In genomic region chr1:84143796-84144565, GRCh38 we compare ENCODE assay signal across 8 cellular contexts. TPM values are rescaled to one million over a fixed set of nuclear protein-coding genes. Genes with fewer than 3 reads are reported as not detected.
DNase-seq lines count a peak whose midpoint lies in the region; ATAC-seq, FAIRE-seq and TF ChIP-seq lines count a peak whose summit lies in the region.

Gene PRKACB, plus strand, starts transcription at chr1:84144271. Its CDS starts 91 bp downstream, at chr1:84144362.

- no peak within 1 kb of the TSS for H2BK20ac ChIP-seq in H1 (ENCODE audit: low read length)

- no peaks in the 10 kb centered on the region for H3K23me2 ChIP-seq in H1 (ENCODE audit: low read depth, low read length)

- H3K79me1 ChIP-seq in H1 (ENCODE audit: low read depth, low read length): no peaks in the 10 kb centered on the region

- POLR2A ChIA-PET in A673 (lab: Charles Lee; ENCODE audit: low non-redundant PET): interaction anchor here (0.6 kb wide), 1 partner anchor 526 kb away, joined by 5 read pairs; no protein-coding TSS in a partner anchor
- POLR2A ChIA-PET in H1 (lab: Charles Lee; ENCODE audit: partially characterized antibody): no interaction called here
- POLR2A ChIA-PET in Caco-2 (lab: Charles Lee): no interaction called here

- no peaks in the 10 kb centered on the region for H3K9me3 ChIP-seq in A673 (ENCODE audit: low read depth, low read length, poor library complexity, severe bottlenecking)
- H3K9me3 ChIP-seq in H1 (ENCODE audit: insufficient read depth in 2 of 2, low read depth in 1 of 2, low read length in 1 of 2): no peaks in the 10 kb centered on the region
- no peaks in the 10 kb centered on the region for H3K9me3 ChIP-seq in Caco-2

- H4K20me1 ChIP-seq in H1 (replicated peaks in 1 of 2; ENCODE audit: control insufficient read depth in 1 of 2, insufficient read depth in 2 of 2, low read length in 2 of 2): no peaks in the 10 kb centered on the region

- H3K14ac ChIP-seq in H1 (ENCODE audit: insufficient read length): no peak within 1 kb of the TSS

- H3K4me3 Mint-ChIP-seq in naive B cell (peak within 1 kb of the TSS; percentile 80 to 97 (median 91)), Caco-2 (ENCODE audit: unreplicated experiment) (no peak within 1 kb of the TSS)

- H3K36me3 ChIP-seq in A673 (ENCODE audit: insufficient read depth, low read length, poor library complexity, severe bottlenecking) (no peaks in the 10 kb centered on the region), H1 (ENCODE audit: control insufficient read depth in 2 of 4, insufficient read depth in 4 of 4, low read length in 3 of 4) (no peaks in the 10 kb centered on the region), Caco-2 (ENCODE audit: control insufficient read depth, insufficient read depth, low read length) (no peaks in the 10 kb centered on the region)

- H3K4me1 Mint-ChIP-seq in naive B cell (peaks cover 25 to 40% (median 37%) of the 10 kb centered on the region in 3 donors), Caco-2 (ENCODE audit: low read depth, unreplicated experiment) (no peaks in the 10 kb centered on the region)

- H3K27me3 ChIP-seq in A673 (replicated peaks; ENCODE audit: insufficient read depth, low read depth, low read length, poor library complexity): no peaks in the 10 kb centered on the region
- H3K27me3 ChIP-seq in H1 (replicated peaks in 1 of 4; ENCODE audit: control insufficient read depth in 3 of 4, extremely low read depth in 1 of 4, insufficient read depth in 3 of 4, low read length in 3 of 4): no peaks in the 10 kb centered on the region
- H3K27me3 ChIP-seq in Caco-2 (replicated peaks; ENCODE audit: control insufficient read depth, insufficient read depth, low read length): no peaks in the 10 kb centered on the region

- no peak for FAIRE-seq in H1 (lab: Jason Lieb, UNC)

- H3K4ac ChIP-seq in H1 (replicated peaks; ENCODE audit: insufficient read length, low read depth, low read length): no peak within 1 kb of the TSS

- H2BK15ac ChIP-seq in H1 (ENCODE audit: low read length): no peak within 1 kb of the TSS

- DNase-seq in A673 (ENCODE audit: low spot score) (peak; percentile 72), SIG-M5 (lab: John Stamatoyannopoulos, UW) (peak; percentile 29), H1 (ENCODE audit: low read depth in 1 of 2, low spot score in 2 of 2) (no peak), naive B cell (peak; percentile 33), Caco-2 (no peak), DMS 273 (lab: John Stamatoyannopoulos, UW; ENCODE audit: unreplicated experiment) (no peak)

- intact Hi-C loops in A673 (cut with micrococcal nuclease; ENCODE audit: unreplicated experiment): loop anchor here (5.0 kb wide), 3 partner anchors 158 to 608 kb away; partner anchors contain the start of gene SAMD13
- intact Hi-C loops in Caco-2 (cut with micrococcal nuclease; ENCODE audit: unreplicated experiment): loop anchor here (5.0 kb wide), 1 partner anchor 613 kb away; no protein-coding TSS in a partner anchor

- no peak for TF ChIP-seq CTCF in A673 (conservative IDR thresholded peaks at IDR 0.05; ENCODE audit: low read depth, low read length)
- no peak for TF ChIP-seq CTCF in H1 (IDR thresholded peaks at IDR 0.05; ENCODE audit: control extremely low read depth in 1 of 3, insufficient read depth in 1 of 3, low read depth in 1 of 3, low read length in 3 of 3)
- no peak for TF ChIP-seq CTCF in Caco-2 (IDR thresholded peaks at IDR 0.05; ENCODE audit: insufficient read depth in 1 of 2, low read depth in 1 of 2, low read length in 1 of 2, severe bottlenecking in 1 of 2, unreplicated experiment in 1 of 2)

- CTCF ChIA-PET in A673 (lab: Charles Lee) (interaction anchor here (0.7 to 1.4 kb wide), 3 partner anchors 216 to 628 kb away, joined by 3 to 5 read pairs (median 5); no protein-coding TSS in a partner anchor), H1 (lab: Charles Lee; ENCODE audit: partially characterized antibody) (interaction anchor here (0.6 to 1.7 kb wide), 14 partner anchors 9 to 814 kb away, joined by 3 to 7 read pairs (median 3); no protein-coding TSS in a partner anchor), Caco-2 (lab: Charles Lee) (no interaction called here)

- ATAC-seq in GM18868 (IDR thresholded peaks at IDR 0.05; ENCODE audit: unreplicated experiment): peak; percentile 75
- peak; percentile 88 for ATAC-seq in HG03064 (IDR thresholded peaks at IDR 0.05; ENCODE audit: low read depth, unreplicated experiment)
- peak; percentile 86 to 91 for ATAC-seq in naive B cell (ENCODE audit: low read depth in 2 of 2)

- H3K79me2 ChIP-seq in H1 (ENCODE audit: control insufficient read depth in 1 of 2, insufficient read depth in 2 of 2, low read length in 2 of 2): no peaks in the 10 kb centered on the region

- no peak within 1 kb of the TSS for H3K23ac ChIP-seq in H1 (ENCODE audit: insufficient read length)

- H3K18ac ChIP-seq in H1 (ENCODE audit: extremely low read depth, low read length): no peak within 1 kb of the TSS

- H3K27ac Mint-ChIP-seq in naive B cell (peak within 1 kb of the TSS; percentile 76 to 98 (median 92)), Caco-2 (ENCODE audit: unreplicated experiment) (no peak within 1 kb of the TSS)

- H4K8ac ChIP-seq in H1 (ENCODE audit: extremely low read depth, insufficient read depth, low read length): peak within 1 kb of the TSS; percentile 68; the same call in 1 of the 2 replicates

- H2AK5ac ChIP-seq in H1 (ENCODE audit: low read depth, low read length): no peak within 1 kb of the TSS

- H3K27ac ChIP-seq in A673 (ENCODE audit: low read depth, low read length, poor library complexity, severe bottlenecking) (peak within 1 kb of the TSS; percentile 56), H1 (ENCODE audit: low read depth, low read length) (no peak within 1 kb of the TSS)

- 91% methylated on average over 2 of the region's 2 CpGs; no CpG with 5 or more reads in 1 of the 2 experiments for WGBS in H1 (ENCODE audit: extremely low coverage in 1 of 2, insufficient coverage in 1 of 2, insufficient read length in 1 of 2, insufficient replicate concordance in 2 of 2, low coverage in 1 of 2, low lambda C conversion rate in 2 of 2, missing lambda C conversion rate in 1 of 2), 2 experiments

- no peak for TF ChIP-seq POLR2A in H1 (IDR thresholded peaks at IDR 0.05; ENCODE audit: control extremely low read depth in 1 of 2, low read depth in 2 of 2, low read length in 2 of 2)

- no peak within 1 kb of the TSS for H3K56ac ChIP-seq in H1 (replicated peaks; ENCODE audit: insufficient read length, low read depth, low read length)

- no peak within 1 kb of the TSS for H4K91ac ChIP-seq in H1 (replicated peaks; ENCODE audit: insufficient read length, low read length)

- BruUV-seq in A673 (replicated peaks; lab: Mats Ljungman, UMichigan): no TSS peak
- no TSS peak for BruUV-seq in Caco-2 (replicated peaks; lab: Mats Ljungman, UMichigan)

- H2BK120ac ChIP-seq in H1 (replicated peaks; ENCODE audit: low read depth, low read length): no peak within 1 kb of the TSS

- no peak within 1 kb of the TSS for H3K4me2 ChIP-seq in H1 (ENCODE audit: insufficient read depth in 1 of 2, low read depth in 2 of 2, low read length in 2 of 2)

- H3K27me3 Mint-ChIP-seq in naive B cell (no peaks in the 10 kb centered on the region), Caco-2 (ENCODE audit: insufficient read depth, unreplicated experiment) (no peaks in the 10 kb centered on the region)

- TF ChIP-seq RAD21 in H1 (IDR thresholded peaks at IDR 0.05 in 1 of 2, conservative IDR thresholded peaks at IDR 0.05 in 1 of 2; ENCODE audit: low read depth in 2 of 2, low read length in 2 of 2): no peak

- H2AFZ ChIP-seq in H1 (ENCODE audit: low read length): no peak within 1 kb of the TSS

- H3K36me3 Mint-ChIP-seq in naive B cell (no peaks in the 10 kb centered on the region), Caco-2 (ENCODE audit: insufficient read depth, unreplicated experiment) (no peaks in the 10 kb centered on the region)

- H3K4me3 ChIP-seq in A673 (ENCODE audit: low read depth, low read length, poor library complexity, severe bottlenecking): peak within 1 kb of the TSS; percentile 3
- H3K4me3 ChIP-seq in H1 (ENCODE audit: extremely low read depth in 1 of 4, insufficient read depth in 2 of 4, low read depth in 3 of 4, low read length in 4 of 4): no peak within 1 kb of the TSS
- H3K4me3 ChIP-seq in Caco-2 (ENCODE audit: low read depth, low read length): no peak within 1 kb of the TSS

- peaks cover 17% of the 10 kb centered on the region for H3K4me1 ChIP-seq in A673 (ENCODE audit: insufficient read depth, low read length, poor library complexity, severe bottlenecking)
- H3K4me1 ChIP-seq in H1 (replicated peaks in 1 of 4; ENCODE audit: control insufficient read depth in 3 of 4, insufficient read depth in 4 of 4, low read length in 3 of 4): no peaks in the 10 kb centered on the region
- H3K4me1 ChIP-seq in Caco-2: no peaks in the 10 kb centered on the region

- H3K9me3 Mint-ChIP-seq in naive B cell (peaks cover 0 to under 1% (median under 1%) of the 10 kb centered on the region in 7 donors), Caco-2 (ENCODE audit: unreplicated experiment) (no peaks in the 10 kb centered on the region)

- no peak within 1 kb of the TSS for H4K5ac ChIP-seq in H1 (ENCODE audit: insufficient read length, low read depth, low read length)

- H3K9ac ChIP-seq in H1 (replicated peaks in 1 of 4; ENCODE audit: extremely low read depth in 1 of 4, low read depth in 3 of 4, low read length in 3 of 4): no peak within 1 kb of the TSS

- H2BK12ac ChIP-seq in H1 (ENCODE audit: low read depth, low read length): no peak within 1 kb of the TSS

- TF ChIP-seq EP300 in H1 (IDR thresholded peaks at IDR 0.05; ENCODE audit: borderline replicate concordance in 1 of 2, low read depth in 2 of 2, low read length in 2 of 2): no peak

- no peak within 1 kb of the TSS for H2BK5ac ChIP-seq in H1 (ENCODE audit: low read depth, low read length)

TF ChIP-seq in H1, 55 proteins besides CTCF, POLR2A, EP300 and RAD21 (continues in another document):
- TF ChIP-seq RFX5 (IDR thresholded peaks at IDR 0.05; ENCODE audit: borderline replicate concordance, low read depth, low read length): no peak
- TF ChIP-seq TEAD4 (IDR thresholded peaks at IDR 0.05; ENCODE audit: low read depth, low read length): no peak
- TF ChIP-seq HDAC2 (IDR thresholded peaks at IDR 0.05; ENCODE audit: borderline replicate concordance in 1 of 2, low read depth in 2 of 2, low read length in 2 of 2): no peak
- TF ChIP-seq CHD2 (IDR thresholded peaks at IDR 0.05; ENCODE audit: low read length): no peak
- no peak for TF ChIP-seq SP4 (IDR thresholded peaks at IDR 0.05; ENCODE audit: low read length)

RNA-seq across cellular contexts. Expression of gene PRKACB, which starts in this region (rescaled TPM):
- total RNA-seq in A673 (2021) (33.6 and 39.6 TPM in 2 replicates), Caco-2 (2022) (3.2 and 3.4 TPM in 2 replicates)
- total RNA-seq in H1 (2021; fragmentation: NEBNext Ultra II Directional; extraction: Animal tissue kit (Norgen Biotek cat#: 25700)): 28.8 and 31.0 TPM in 2 replicates
- polyA plus RNA-seq in H1 (2011; rRNA removed) (3.9 and 7.8 TPM in 2 replicates), naive B cell (ENCODE audit: low read depth in 6 of 6) (10 to 100 TPM; 58.2 to 87.1 (median 66.4) TPM)
- polyA plus RNA-seq in H1 (2011; cell fraction: cytosol; rRNA removed): 9.1 TPM
- 2.7 TPM for polyA plus RNA-seq in H1 (2011; cell fraction: nucleus; rRNA removed)
- polyA plus RNA-seq in H1 (2012, experiment 1 of 2): 8.0 to 20.6 TPM (median 11.5 TPM) in 4 replicates
- 1.5 TPM for polyA plus RNA-seq in H1 (2012, experiment 2 of 2)
- 12.1 TPM for polyA plus RNA-seq in H1 (2013, experiment 1 of 2)
- 11.0 TPM for polyA plus RNA-seq in H1 (2013, experiment 2 of 2)
- polyA minus RNA-seq in H1 (2011; rRNA and poly(A)+ RNA removed): 14.0 and 16.8 TPM in 2 replicates
- polyA minus RNA-seq in H1 (2011; cell fraction: cytosol; rRNA and poly(A)+ RNA removed): 8.7 TPM
- polyA minus RNA-seq in H1 (2011; cell fraction: nucleus; rRNA and poly(A)+ RNA removed): 23.7 TPM

Comparison
In these comparisons a context has a peak if more than half of its experiments do, and no peak if none do; other contexts are left out.
1. DNase-seq: peak in A673 (single experiment), SIG-M5 (single experiment) and naive B cell (single experiment); none in H1 (0 of 2), Caco-2 (0 of 2) and DMS 273 (single experiment).
2. Peak in every context shown above with its lines, with median percentiles within 50 percentile points of each other: ATAC-seq.